8 cellular contexts compared by ENCODE assay signal in the genomic region with DNA sequence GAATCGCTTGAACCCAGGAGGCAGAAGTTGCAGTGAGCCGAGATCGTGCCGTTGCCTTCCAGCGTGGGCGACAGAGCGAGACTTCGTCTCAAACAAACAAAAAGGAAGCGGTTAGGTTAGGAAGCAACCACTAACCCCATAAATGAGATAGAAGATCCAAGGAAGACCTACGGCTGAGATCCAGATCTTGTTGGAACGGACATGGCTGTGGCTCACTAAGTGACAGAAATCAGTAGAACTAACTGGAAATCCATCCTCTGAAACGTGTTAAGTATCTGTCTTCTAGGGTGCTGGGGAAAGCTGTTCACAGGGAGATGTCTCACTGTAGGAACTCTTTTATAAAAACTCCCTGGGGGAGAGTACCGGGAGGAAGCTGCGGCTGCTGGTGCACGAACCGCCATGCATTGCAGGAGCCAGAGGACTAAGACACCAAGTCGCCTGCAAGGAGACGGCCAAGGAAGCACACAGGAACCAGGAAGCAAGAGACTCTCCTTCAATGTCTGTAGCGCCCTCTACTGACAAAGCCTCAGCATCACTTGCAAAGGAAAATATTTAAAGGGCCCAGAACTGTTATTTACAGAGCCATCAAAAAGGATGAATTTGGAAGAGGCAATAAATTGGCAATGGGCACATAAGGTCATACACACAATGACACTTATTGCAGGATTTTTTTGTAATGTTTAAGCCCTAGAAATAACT. TPM values are rescaled to one million over a fixed set of nuclear protein-coding genes. Genes with fewer than 3 reads are reported as not detected.
DNase-seq lines count a peak whose midpoint lies in the region; ATAC-seq and TF ChIP-seq lines count a peak whose summit lies in the region.

No MANE protein-coding gene starts in this region.

- H3K27me3 ChIP-seq in NT2/D1 (ENCODE audit: insufficient read depth, insufficient read length) (no peaks in the 10 kb centered on the region), ascending aorta (no peaks in the 10 kb centered on the region)

- no peaks in the 10 kb centered on the region for H3K36me3 Mint-ChIP-seq in HFFc6 (ENCODE audit: low read depth)
- no peaks in the 10 kb centered on the region for H3K36me3 Mint-ChIP-seq in type B pancreatic cell

- no peak for ATAC-seq in HG02885 (IDR thresholded peaks at IDR 0.05; ENCODE audit: poor library complexity, unreplicated experiment)

- H3K36me3 ChIP-seq in NT2/D1 (ENCODE audit: insufficient read depth, insufficient read length, low read length) (no peaks in the 10 kb centered on the region), ascending aorta (no peaks in the 10 kb centered on the region)

- H3K4me1 Mint-ChIP-seq in HFFc6 (ENCODE audit: low read depth), result no peaks in the 10 kb centered on the region
- no peaks in the 10 kb centered on the region for H3K4me1 Mint-ChIP-seq in type B pancreatic cell (ENCODE audit: unreplicated experiment)

- H3K4me3 Mint-ChIP-seq in HFFc6 (no peak overlapping the region), type B pancreatic cell (no peak overlapping the region)

- H3K9ac ChIP-seq in NT2/D1 (ENCODE audit: insufficient read length, low read depth), result no peak overlapping the region

- H3K27ac Mint-ChIP-seq in HFFc6 (no peak overlapping the region), type B pancreatic cell (no peak overlapping the region)

- H3K4me1 ChIP-seq in NT2/D1 (ENCODE audit: insufficient read depth, insufficient read length) (no peaks in the 10 kb centered on the region), ascending aorta (no peaks in the 10 kb centered on the region)

- no peak overlapping the region for H3K27ac ChIP-seq in ascending aorta

- H3K9me3 ChIP-seq in NT2/D1 (ENCODE audit: insufficient read depth, low read length) (no peaks in the 10 kb centered on the region), ascending aorta (no peaks in the 10 kb centered on the region)

- peak; percentile 83 for TF ChIP-seq CTCF in HFFc6 (IDR thresholded peaks at IDR 0.05)
- TF ChIP-seq CTCF in ascending aorta (IDR thresholded peaks at IDR 0.05), result peak; percentile 23 to 47 (median 28)
- peak; percentile 70 for TF ChIP-seq CTCF in type B pancreatic cell (conservative IDR thresholded peaks at IDR 0.05)

- H3K9me3 Mint-ChIP-seq in HFFc6 (no peaks in the 10 kb centered on the region), type B pancreatic cell (no peaks in the 10 kb centered on the region)

- H3K4me3 ChIP-seq in NT2/D1 (ENCODE audit: insufficient read length, low read depth), result no peak overlapping the region
- H3K4me3 ChIP-seq in ascending aorta, result no peak overlapping the region

- H3K27me3 Mint-ChIP-seq in HFFc6 (ENCODE audit: insufficient read depth) (peaks cover 5% of the 10 kb centered on the region; the same call in 1 of the 2 replicates), type B pancreatic cell (peaks cover 4% of the 10 kb centered on the region)

- DNase-seq in SIG-M5 treated with dmso at 0.1 percent for 504 hours (lab: John Stamatoyannopoulos, UW; ENCODE audit: unreplicated experiment) (peak; percentile 54), SIG-M5 (lab: John Stamatoyannopoulos, UW) (no peak), HFFc6 (peak; percentile 40), NT2/D1 (ENCODE audit: low read depth, low spot score) (peak; percentile 43), ascending aorta (ENCODE audit: low spot score in 2 of 2) (peak in 1 of 2 donors; percentile 72), iPS-NIHi11 (ENCODE audit: low spot score) (peak; percentile 62), type B pancreatic cell (ENCODE audit: extremely low spot score, unreplicated experiment) (no peak)

- intact Hi-C loops in ascending aorta (cut with DNase I), result no loop called here

RNA-seq across cellular contexts. Expression of a gene that starts 16.9 kb away (rescaled TPM):
- 10 to 100 TPM; 25.9 to 29.8 (median 28.1) TPM for total RNA-seq in HFFc6 (2021; fragmentation: NEBNext Ultra II Directional; extraction: Animal tissue kit (Norgen Biotek cat#: 25700))
- total RNA-seq in ascending aorta, result 7.8 TPM
- 20.8 and 31.7 TPM in 2 replicates for total RNA-seq in type B pancreatic cell (ENCODE audit: low replicate concordance)

RNA-seq across cellular contexts. Expression of a gene that starts 47.6 kb away (rescaled TPM):
- under 1 TPM; 0.23 to 0.61 (median 0.41) TPM for total RNA-seq in HFFc6 (2021; fragmentation: NEBNext Ultra II Directional; extraction: Animal tissue kit (Norgen Biotek cat#: 25700))
- total RNA-seq in ascending aorta, result 4.8 TPM
- total RNA-seq in type B pancreatic cell (ENCODE audit: low replicate concordance), result 3.6 and 6.5 TPM in 2 replicates

RNA-seq across cellular contexts. Expression of a gene that starts 51.4 kb away (rescaled TPM):
- total RNA-seq in HFFc6 (2021; fragmentation: NEBNext Ultra II Directional; extraction: Animal tissue kit (Norgen Biotek cat#: 25700)), result 1 to 10 TPM; 1.5 to 2.8 (median 2.4) TPM
- total RNA-seq in ascending aorta (not detected), type B pancreatic cell (ENCODE audit: low replicate concordance) (4.9 and 7.0 TPM in 2 replicates)

Comparison
In these comparisons a context has a peak if more than half of its experiments do, and no peak if none do; other contexts are left out.
1. DNase-seq: peak in SIG-M5 treated with dmso at 0.1 percent for 504 hours (single experiment), HFFc6 (single experiment), NT2/D1 (single experiment) and iPS-NIHi11 (single experiment); none in SIG-M5 (single experiment) and type B pancreatic cell (single experiment).
2. CTCF ChIP-seq: peak in every context shown above with its lines; median percentile 83 in HFFc6; 70 in type B pancreatic cell; 28 in ascending aorta.